1 cellular context compared by ENCODE assay signal in the genomic region with DNA sequence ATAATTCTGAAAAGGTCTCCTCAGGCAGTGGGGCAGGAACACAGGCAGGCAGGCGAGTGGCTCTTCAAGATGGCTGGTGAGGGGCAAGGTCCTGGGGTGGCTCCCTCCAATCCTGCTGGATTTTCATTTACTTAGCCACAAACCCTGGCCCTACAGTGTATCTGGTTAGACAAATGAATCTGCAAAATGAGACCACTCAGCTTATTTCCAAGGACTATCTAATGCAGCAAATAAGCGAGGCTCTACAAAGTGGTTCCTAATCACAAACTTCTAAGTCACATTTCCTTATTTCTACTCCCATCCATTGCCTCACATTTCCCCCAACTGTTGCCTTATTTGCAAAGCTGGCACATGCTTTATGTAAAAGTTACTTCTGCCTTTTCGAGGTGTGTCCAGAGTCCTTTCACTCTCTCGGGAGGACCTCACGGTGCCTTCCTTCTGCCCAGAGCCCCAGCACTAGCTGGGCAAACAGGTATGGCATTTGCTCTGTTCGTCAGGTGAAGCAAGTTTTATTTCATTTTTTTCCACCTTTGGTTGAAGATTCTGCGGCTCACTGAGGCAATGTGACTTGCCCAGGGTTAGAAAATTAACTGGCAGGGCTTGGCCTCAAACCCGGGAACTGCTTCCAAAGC.
TF ChIP-seq lines count a peak whose summit lies in the region.

No MANE protein-coding gene starts in this region.

TF ChIP-seq in K562, 482 proteins besides CTCF, POLR2A, EP300 and RAD21:
- TF ChIP-seq ZNF316 (IDR thresholded peaks at IDR 0.05) (peak; percentile 68), C11orf30 (IDR thresholded peaks at IDR 0.05; ENCODE audit: low read depth) (peak; percentile 54; the same call in 1 of the 2 replicates)
- TF ChIP-seq, protein P1, sequence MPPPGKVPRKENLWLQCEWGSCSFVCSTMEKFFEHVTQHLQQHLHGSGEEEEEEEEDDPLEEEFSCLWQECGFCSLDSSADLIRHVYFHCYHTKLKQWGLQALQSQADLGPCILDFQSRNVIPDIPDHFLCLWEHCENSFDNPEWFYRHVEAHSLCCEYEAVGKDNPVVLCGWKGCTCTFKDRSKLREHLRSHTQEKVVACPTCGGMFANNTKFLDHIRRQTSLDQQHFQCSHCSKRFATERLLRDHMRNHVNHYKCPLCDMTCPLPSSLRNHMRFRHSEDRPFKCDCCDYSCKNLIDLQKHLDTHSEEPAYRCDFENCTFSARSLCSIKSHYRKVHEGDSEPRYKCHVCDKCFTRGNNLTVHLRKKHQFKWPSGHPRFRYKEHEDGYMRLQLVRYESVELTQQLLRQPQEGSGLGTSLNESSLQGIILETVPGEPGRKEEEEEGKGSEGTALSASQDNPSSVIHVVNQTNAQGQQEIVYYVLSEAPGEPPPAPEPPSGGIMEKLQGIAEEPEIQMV (tag; conservative IDR thresholded peaks at IDR 0.05; ENCODE audit: low read depth), result no peak
